1 cellular context compared by ENCODE assay signal in the genomic region with DNA sequence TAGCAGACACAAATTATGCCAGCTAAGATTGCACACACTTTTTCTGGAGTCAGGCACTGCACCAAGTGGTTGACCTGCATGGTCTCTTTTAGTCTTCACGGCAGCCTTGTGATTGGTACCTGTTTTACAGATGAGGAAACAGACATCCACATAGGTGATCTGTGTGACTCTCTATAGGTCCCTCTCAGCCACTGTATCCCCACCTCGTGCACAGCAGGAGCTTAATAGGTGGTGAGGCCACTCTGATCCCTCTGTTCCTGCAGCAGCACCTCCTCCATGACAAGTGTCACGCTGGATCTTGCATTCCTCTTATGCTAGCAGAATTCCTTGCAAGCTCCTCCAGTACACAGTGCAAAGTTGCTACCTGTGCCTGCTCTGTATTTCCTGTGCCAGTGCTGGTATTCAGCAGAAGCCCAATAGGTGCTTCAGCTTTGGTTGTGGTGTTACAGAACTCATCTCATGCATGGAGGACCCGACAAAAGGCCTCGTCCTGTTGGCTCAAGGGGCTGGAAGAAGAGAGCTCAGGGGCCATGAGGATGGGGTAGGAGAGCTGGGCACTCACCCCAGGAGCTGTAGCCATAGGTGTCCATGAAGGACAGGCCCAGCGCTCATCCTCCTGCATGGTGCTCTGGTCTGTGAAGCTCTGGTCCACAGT.
TF ChIP-seq lines count a peak whose summit lies in the region.

No MANE protein-coding gene starts in this region.

TF ChIP-seq in SK-N-SH, 30 proteins besides CTCF, POLR2A, EP300 and RAD21:
- TF ChIP-seq REST (IDR thresholded peaks at IDR 0.05; ENCODE audit: low read depth, low read length) (no peak), CHD2 (IDR thresholded peaks at IDR 0.05; ENCODE audit: low read length, partially characterized antibody) (no peak), GABPA (IDR thresholded peaks at IDR 0.05; ENCODE audit: low read depth) (no peak), JUND (IDR thresholded peaks at IDR 0.05) (no peak), TEAD4 (IDR thresholded peaks at IDR 0.05; ENCODE audit: borderline replicate concordance, insufficient read depth) (no peak), IRF3 (IDR thresholded peaks at IDR 0.05; ENCODE audit: low read depth, low read length) (no peak), RFX5 (IDR thresholded peaks at IDR 0.05; ENCODE audit: low read length) (no peak), YY1 (IDR thresholded peaks at IDR 0.05; ENCODE audit: low read depth) (no peak), MEF2A (IDR thresholded peaks at IDR 0.05; ENCODE audit: borderline replicate concordance, low read depth) (no peak), NFIC (IDR thresholded peaks at IDR 0.05; ENCODE audit: borderline replicate concordance) (no peak), NRF1 (IDR thresholded peaks at IDR 0.05; ENCODE audit: low read depth, low read length) (no peak), RCOR1 (IDR thresholded peaks at IDR 0.05; ENCODE audit: low read length) (no peak), FOXM1 (IDR thresholded peaks at IDR 0.05; ENCODE audit: low read depth) (no peak), TAF1 (IDR thresholded peaks at IDR 0.05; ENCODE audit: borderline replicate concordance, low read depth, low read length) (no peak), SIN3A (IDR thresholded peaks at IDR 0.05; ENCODE audit: borderline replicate concordance, low read depth, low read length) (no peak)
- TF ChIP-seq, protein P1, sequence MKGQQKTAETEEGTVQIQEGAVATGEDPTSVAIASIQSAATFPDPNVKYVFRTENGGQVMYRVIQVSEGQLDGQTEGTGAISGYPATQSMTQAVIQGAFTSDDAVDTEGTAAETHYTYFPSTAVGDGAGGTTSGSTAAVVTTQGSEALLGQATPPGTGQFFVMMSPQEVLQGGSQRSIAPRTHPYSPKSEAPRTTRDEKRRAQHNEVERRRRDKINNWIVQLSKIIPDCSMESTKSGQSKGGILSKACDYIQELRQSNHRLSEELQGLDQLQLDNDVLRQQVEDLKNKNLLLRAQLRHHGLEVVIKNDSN (IDR thresholded peaks at IDR 0.05; ENCODE audit: borderline replicate concordance, low read depth), result no peak
